17 cellular contexts compared by ENCODE assay signal in genomic region chr12:56348776-56349175, GRCh38. TPM values are rescaled to one million over a fixed set of nuclear protein-coding genes. Genes with fewer than 3 reads are reported as not detected.
DNase-seq lines count a peak whose midpoint lies in the region; ATAC-seq and TF ChIP-seq lines count a peak whose summit lies in the region.
"Had no signal": no experiment of that assay in that cellular context is flagged by ENCODE, and none has a peak within 500 bp of the region (broad histone marks: within the 10 kb centered on the region; RNA-seq: fewer than 3 reads in every experiment).

No MANE protein-coding gene starts in this region.

- no peak for ATAC-seq in activated T-cell treated with anti-CD3 and anti-CD28 coated beads, Interleukin-2, amount 50 U/mL, for 72 hours (replicated peaks in 1 of 2)
- ATAC-seq: GM12878 had no signal

- POLR2A ChIA-PET in HEK293 (lab: Yijun Ruan, JAX), result interaction anchor here (2.0 kb wide), 1 partner anchor 11 kb away, joined by 9 read pairs; the partner anchor contains the start of gene STAT2

- H3K4me3 ChIP-seq in HEK293 (ENCODE audit: low read depth, low read length), result no peak overlapping the region
- no peak overlapping the region for H3K4me3 ChIP-seq in spleen
- H3K4me3 ChIP-seq: BLaER1, GM12878, HAP-1 had no signal

- peaks cover 3% of the 10 kb centered on the region for H3K4me1 Mint-ChIP-seq in activated T-cell treated with anti-CD3 and anti-CD28 coated beads, Interleukin-2, amount 50 U/mL, for 24 hours (ENCODE audit: low read depth)
- no peaks in the 10 kb centered on the region for H3K4me1 Mint-ChIP-seq in activated T-cell treated with anti-CD3 and anti-CD28 coated beads, Interleukin-2, amount 50 U/mL, for 72 hours (ENCODE audit: low read depth)

- CTCF ChIA-PET in HEK293 (lab: Yijun Ruan, JAX), result interaction anchor here (0.7 to 1.2 kb wide), 4 partner anchors 10 to 115 kb away, joined by 3 to 5 read pairs (median 3); partner anchors contain the start of genes IL23A and PAN2

- no peak for TF ChIP-seq POLR2A in spleen (IDR thresholded peaks at IDR 0.05)

- H3K27me3 Mint-ChIP-seq in activated T-cell treated with anti-CD3 and anti-CD28 coated beads, Interleukin-2, amount 50 U/mL, for 24 hours, result no peaks in the 10 kb centered on the region
- H3K27me3 Mint-ChIP-seq in activated T-cell treated with anti-CD3 and anti-CD28 coated beads, Interleukin-2, amount 50 U/mL, for 72 hours (ENCODE audit: low read depth), result no peaks in the 10 kb centered on the region

- no peak for TF ChIP-seq CTCF in HEK293 (tag by site-specific recombination; IDR thresholded peaks at IDR 0.05)
- TF ChIP-seq CTCF in spleen (IDR thresholded peaks at IDR 0.05 in 8 of 11, conservative IDR thresholded peaks at IDR 0.05 in 3 of 11), result no peak

- H3K4me1 ChIP-seq in HEK293 (ENCODE audit: control insufficient read depth, insufficient read depth, low read length), result no peaks in the 10 kb centered on the region
- H3K4me1 ChIP-seq in spleen, result no peaks in the 10 kb centered on the region
- H3K4me1 ChIP-seq: BLaER1, HAP-1 had no signal

- intact Hi-C loops in spleen (cut with DNase I; ENCODE audit: low total_unique reads) (no loop called here), posterior vena cava (cut with DNase I) (no loop called here)

- no peaks in the 10 kb centered on the region for H3K9me3 ChIP-seq in HEK293 (ENCODE audit: control insufficient read depth, insufficient read depth, low read depth, low read length)
- no peaks in the 10 kb centered on the region for H3K9me3 ChIP-seq in spleen
- H3K9me3 ChIP-seq: BLaER1, HAP-1 had no signal

- H3K9me3 Mint-ChIP-seq in activated T-cell treated with anti-CD3 and anti-CD28 coated beads, Interleukin-2, amount 50 U/mL, for 24 hours, result no peaks in the 10 kb centered on the region
- H3K9me3 Mint-ChIP-seq in activated T-cell treated with anti-CD3 and anti-CD28 coated beads, Interleukin-2, amount 50 U/mL, for 72 hours, result no peaks in the 10 kb centered on the region
- H3K9me3 Mint-ChIP-seq: HFFc6 had no signal

- H3K36me3 Mint-ChIP-seq in activated T-cell treated with anti-CD3 and anti-CD28 coated beads, Interleukin-2, amount 50 U/mL, for 24 hours (ENCODE audit: low read depth), result peaks cover 82% of the 10 kb centered on the region
- peaks cover 11 to 28% of the 10 kb centered on the region in 2 donors for H3K36me3 Mint-ChIP-seq in activated T-cell treated with anti-CD3 and anti-CD28 coated beads, Interleukin-2, amount 50 U/mL, for 72 hours (ENCODE audit: insufficient read depth in 2 of 2)

- DNase-seq in activated T-cell treated with anti-CD3 and anti-CD28 coated beads, Interleukin-2, amount 50 U/mL, for 24 hours, result no peak
- no peak for DNase-seq in activated T-cell treated with anti-CD3 and anti-CD28 coated beads, Interleukin-2, amount 50 U/mL, for 72 hours
- peak; percentile 81 for DNase-seq in cerebellum (ENCODE audit: low spot score)
- peak; percentile 24 for DNase-seq in spleen
- DNase-seq in posterior vena cava (ENCODE audit: low spot score), result no peak
- no peak for DNase-seq in EL
- DNase-seq in anterior cingulate cortex (lab: John Stamatoyannopoulos, UW), result no peak
- DNase-seq: 8988T, AML-193, DMS53, HFFc6 had no signal

- peak overlapping the region; percentile 55 for H3K27ac Mint-ChIP-seq in activated T-cell treated with anti-CD3 and anti-CD28 coated beads, Interleukin-2, amount 50 U/mL, for 24 hours
- H3K27ac Mint-ChIP-seq in activated T-cell treated with anti-CD3 and anti-CD28 coated beads, Interleukin-2, amount 50 U/mL, for 72 hours, result no peak overlapping the region

- H3K4me3 Mint-ChIP-seq in activated T-cell treated with anti-CD3 and anti-CD28 coated beads, Interleukin-2, amount 50 U/mL, for 24 hours, result no peak overlapping the region
- no peak overlapping the region for H3K4me3 Mint-ChIP-seq in activated T-cell treated with anti-CD3 and anti-CD28 coated beads, Interleukin-2, amount 50 U/mL, for 72 hours
- H3K4me3 Mint-ChIP-seq: HFFc6 had no signal

- WGBS in spleen, 5 donors, result 88 to 96% (median 95%) methylated on average over 4 to 5 of the region's 5 CpGs

- H3K27ac ChIP-seq in HEK293 (ENCODE audit: extremely low read depth, low read depth, low read length) (no peak overlapping the region), spleen (no peak overlapping the region)
- H3K27ac ChIP-seq: BLaER1 had no signal

- H3K36me3 ChIP-seq in HEK293 (ENCODE audit: control insufficient read depth in 2 of 2, insufficient read depth in 1 of 2, low read length in 2 of 2) (peaks cover 33 to 75% of the 10 kb centered on the region in 2 experiments), spleen (peaks cover 19 to 100% (median 97%) of the 10 kb centered on the region in 6 donors)

- no peaks in the 10 kb centered on the region for H3K27me3 ChIP-seq in spleen (replicated peaks in 1 of 7)
- H3K27me3 ChIP-seq: BLaER1 had no signal

TF ChIP-seq in HEK293, 187 proteins besides CTCF, POLR2A, EP300 and RAD21:
- TF ChIP-seq ZNF530 (tag by site-specific recombination; IDR thresholded peaks at IDR 0.05; ENCODE audit: low read depth) (no peak), ZSCAN16 (tag by site-specific recombination; IDR thresholded peaks at IDR 0.05) (no peak), ZNF423 (tag by site-specific recombination; IDR thresholded peaks at IDR 0.05) (no peak), GLIS1 (tag by site-specific recombination; IDR thresholded peaks at IDR 0.05) (peak; percentile 50; the same call in 1 of the 2 replicates), ZNF354C (tag by site-specific recombination; IDR thresholded peaks at IDR 0.05; ENCODE audit: borderline replicate concordance, low read depth) (no peak)

RNA-seq across cellular contexts. Expression of gene IL23A, which starts 10.1 kb away (rescaled TPM):
- total RNA-seq in activated T-cell treated with anti-CD3 and anti-CD28 coated beads, Interleukin-2, amount 50 U/mL, for 72 hours, result 100 to 1,000 TPM in 1 of 2 donors, 10 to 100 TPM in 1; 79.5 to 138 TPM
- not detected for total RNA-seq in cerebellum
- 1 to 10 TPM; 1.1 to 4.5 (median 2.0) TPM for total RNA-seq in spleen
- polyA plus RNA-seq in spleen, result 1 to 10 TPM; 1.8 to 4.0 (median 3.6) TPM
- total RNA-seq in posterior vena cava, result not detected
- total RNA-seq: HT1080 had no signal

RNA-seq across cellular contexts. Expression of gene STAT2, which starts 11.1 kb away (rescaled TPM):
- 100 to 1,000 TPM; 121 to 142 TPM for total RNA-seq in activated T-cell treated with anti-CD3 and anti-CD28 coated beads, Interleukin-2, amount 50 U/mL, for 72 hours
- 79.8 TPM for total RNA-seq in cerebellum
- 100 to 1,000 TPM; 219 to 262 (median 233) TPM for total RNA-seq in spleen
- 10 to 100 TPM; 41.5 to 89.7 (median 71.7) TPM for polyA plus RNA-seq in spleen
- 100 to 1,000 TPM; 108 to 113 TPM for total RNA-seq in posterior vena cava

RNA-seq across cellular contexts. Expression of gene APOF, which starts 13.9 kb away (rescaled TPM):
- total RNA-seq in activated T-cell treated with anti-CD3 and anti-CD28 coated beads, Interleukin-2, amount 50 U/mL, for 72 hours, result under 1 TPM in 1 of 2 donors, not detected in 1; 0.28 TPM
- total RNA-seq in cerebellum (not detected), spleen (not detected), posterior vena cava (not detected)
- not detected for polyA plus RNA-seq in spleen
- total RNA-seq: H1, HFFc6, HT1080 had no signal
- polyA plus RNA-seq: H1 had no signal

RNA-seq across cellular contexts. Expression of gene PAN2, which starts 15.0 kb away (rescaled TPM):
- total RNA-seq in activated T-cell treated with anti-CD3 and anti-CD28 coated beads, Interleukin-2, amount 50 U/mL, for 72 hours, result 100 to 1,000 TPM; 112 to 139 TPM
- total RNA-seq in cerebellum (59.5 TPM), spleen (100 to 1,000 TPM in 4 of 7 donors, 10 to 100 TPM in 3; 47.4 to 132 (median 100) TPM), posterior vena cava (10 to 100 TPM; 29.4 to 40.7 TPM)
- polyA plus RNA-seq in spleen, result 10 to 100 TPM; 34.8 to 56.5 (median 54.4) TPM

RNA-seq across cellular contexts. Expression of gene CNPY2, which starts 33.0 kb away (rescaled TPM):
- 100 to 1,000 TPM in 1 of 2 donors, 10 to 100 TPM in 1; 97.8 to 117 TPM for total RNA-seq in activated T-cell treated with anti-CD3 and anti-CD28 coated beads, Interleukin-2, amount 50 U/mL, for 72 hours
- total RNA-seq in cerebellum (40.0 TPM), spleen (10 to 100 TPM; 63.0 to 79.7 (median 71.9) TPM), posterior vena cava (10 to 100 TPM; 62.1 to 79.3 TPM)
- polyA plus RNA-seq in spleen, result 10 to 100 TPM; 81.9 to 86.9 (median 86.7) TPM

Comparison
In these comparisons a context has a peak if more than half of its experiments do, and no peak if none do; other contexts are left out.
1. DNase-seq: peak in cerebellum (single experiment) and spleen (single experiment); none in activated T-cell treated with anti-CD3 and anti-CD28 coated beads, Interleukin-2, amount 50 U/mL, for 24 hours (single experiment), activated T-cell treated with anti-CD3 and anti-CD28 coated beads, Interleukin-2, amount 50 U/mL, for 72 hours (0 of 2), posterior vena cava (single experiment), EL (single experiment) and anterior cingulate cortex (0 of 58).
2. RNA of gene IL23A, which starts 10.1 kb away (total RNA-seq): 79.5 to 138 TPM in activated T-cell treated with anti-CD3 and anti-CD28 coated beads, Interleukin-2, amount 50 U/mL, for 72 hours; 1.1 to 4.5 TPM in spleen, not detected in posterior vena cava and not detected in cerebellum (single experiment); every median in the first group is over 10 times any median in the second.